In the genomic region with DNA sequence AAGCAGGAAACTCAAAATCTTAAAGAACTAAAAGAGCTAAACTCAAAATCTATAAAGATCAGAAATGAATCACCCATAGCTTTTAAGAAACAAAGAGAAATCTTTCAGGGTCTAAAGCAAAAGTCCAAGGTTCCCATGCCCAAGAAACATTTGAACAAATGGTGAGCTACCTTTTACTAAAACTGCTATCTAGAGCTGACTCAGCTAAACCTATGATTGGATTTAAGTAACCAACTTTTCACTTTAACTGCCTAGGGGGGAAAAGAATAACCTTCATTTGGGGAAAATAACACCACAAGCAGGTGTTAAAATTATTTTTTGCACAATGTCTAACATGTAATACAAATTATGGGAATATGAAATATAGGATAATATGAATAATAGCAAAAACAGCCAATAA, we compare ENCODE assay signal across 33 cellular contexts.
DNase-seq lines count a peak whose midpoint lies in the region; ATAC-seq, FAIRE-seq and TF ChIP-seq lines count a peak whose summit lies in the region.
"Had no signal": no experiment of that assay in that cellular context is flagged by ENCODE, and none has a peak within 500 bp of the region (broad histone marks: within the 10 kb centered on the region; RNA-seq: fewer than 3 reads in every experiment).

No MANE protein-coding gene starts in this region.

- H3K23ac ChIP-seq in IMR-90 (ENCODE audit: low read depth, low read length) = no peak overlapping the region

- H3K79me2 ChIP-seq in HepG2 (ENCODE audit: insufficient read depth, low read length) (no peaks in the 10 kb centered on the region), K562 (ENCODE audit: control insufficient read depth, insufficient read depth, low read length) (no peaks in the 10 kb centered on the region)

- H3K27ac ChIP-seq in HepG2 (ENCODE audit: extremely low read length, insufficient read depth, low read length) = no peak overlapping the region
- no peak overlapping the region for H3K27ac ChIP-seq in right lobe of liver
- no peak overlapping the region for H3K27ac ChIP-seq in A549
- H3K27ac ChIP-seq in IMR-90 (ENCODE audit: insufficient read depth, low read length) = no peak overlapping the region
- no peak overlapping the region for H3K27ac ChIP-seq in K562 (ENCODE audit: extremely low read depth, low read depth, low read length)
- H3K27ac ChIP-seq in tibial nerve = no peak overlapping the region
- H3K27ac ChIP-seq: 22Rv1; BLaER1; BLaER1 treated with 17β-estradiol and CSF1 and Interleukin-3, amounts not matched to agents 10 nM and 100 nM; C4-2B had no signal

- H2BK120ac ChIP-seq in IMR-90 (ENCODE audit: low read depth, low read length) = no peak overlapping the region

- no peak overlapping the region for H3K4ac ChIP-seq in IMR-90 (ENCODE audit: low read depth, low read length)

- H3K9ac ChIP-seq in HepG2 (ENCODE audit: insufficient read depth, low read depth, low read length) = no peak overlapping the region
- H3K9ac ChIP-seq in IMR-90 (ENCODE audit: low read depth, low read length) = no peak overlapping the region
- no peak overlapping the region for H3K9ac ChIP-seq in K562 (ENCODE audit: insufficient read depth in 1 of 2, low read depth in 2 of 2, low read length in 2 of 2)
- H3K9ac ChIP-seq: BLaER1; BLaER1 treated with 17β-estradiol and CSF1 and Interleukin-3, amounts not matched to agents 10 nM and 100 nM had no signal

- H3K9me3 ChIP-seq in HepG2 (ENCODE audit: low read length) = no peaks in the 10 kb centered on the region
- no peaks in the 10 kb centered on the region for H3K9me3 ChIP-seq in right lobe of liver
- H3K9me3 ChIP-seq in A549 = peaks cover 14% of the 10 kb centered on the region; the same call in 2 of the 3 replicates
- H3K9me3 ChIP-seq in IMR-90 (ENCODE audit: control insufficient read depth, insufficient read depth, low read length) = no peaks in the 10 kb centered on the region
- no peaks in the 10 kb centered on the region for H3K9me3 ChIP-seq in K562 (replicated peaks; ENCODE audit: control insufficient read depth, insufficient read depth, low read depth, low read length)
- H3K9me3 ChIP-seq in tibial nerve = peaks cover 0 to 5% (median 2%) of the 10 kb centered on the region in 4 donors
- H3K9me3 ChIP-seq: BE2C; BLaER1; BLaER1 treated with 17β-estradiol and CSF1 and Interleukin-3, amounts not matched to agents 10 nM and 100 nM; Caco-2 had no signal

- H3K27me3 ChIP-seq in HepG2 (ENCODE audit: control insufficient read depth in 1 of 2, insufficient read depth in 2 of 2, low read length in 2 of 2) (no peaks in the 10 kb centered on the region; a peak in 1 of 5 replicates), right lobe of liver (no peaks in the 10 kb centered on the region), IMR-90 (ENCODE audit: control insufficient read depth, insufficient read depth, low read length) (no peaks in the 10 kb centered on the region), K562 (ENCODE audit: control insufficient read depth in 2 of 2, insufficient read depth in 2 of 2, low read length in 2 of 2) (no peaks in the 10 kb centered on the region), tibial nerve (no peaks in the 10 kb centered on the region)
- H3K27me3 ChIP-seq: BE2C; BLaER1; BLaER1 treated with 17β-estradiol and CSF1 and Interleukin-3, amounts not matched to agents 10 nM and 100 nM had no signal

- in situ Hi-C loops in HepG2 (cut with HindIII; ENCODE audit: extremely low pct_ligation_motif_present, low pct_unique_long_range_greater_than_20kb) (no loop called here), IMR-90 (cut with MboI; ENCODE audit: low sequenced_read_pairs) (no loop called here), K562 (cut with MboI) (no loop called here)

- H3K9me1 ChIP-seq in IMR-90 (ENCODE audit: insufficient read depth, low read length) (no peaks in the 10 kb centered on the region), K562 (ENCODE audit: control insufficient read depth, insufficient read depth, low read length) (no peaks in the 10 kb centered on the region)

- no peak overlapping the region for H3K56ac ChIP-seq in IMR-90 (ENCODE audit: extremely low read depth, insufficient read depth, low read length)

- no peak overlapping the region for H3K4me3 ChIP-seq in HepG2 (replicated peaks in 1 of 3; ENCODE audit: insufficient read depth in 1 of 3, low read depth in 2 of 3, low read length in 3 of 3)
- H3K4me3 ChIP-seq in right lobe of liver = no peak overlapping the region
- H3K4me3 ChIP-seq in A549 = no peak overlapping the region
- H3K4me3 ChIP-seq in IMR-90 (ENCODE audit: insufficient read depth, low read depth, low read length) = no peak overlapping the region
- H3K4me3 ChIP-seq in K562 = no peak overlapping the region
- H3K4me3 ChIP-seq in tibial nerve = no peak overlapping the region
- H3K4me3 ChIP-seq: BLaER1; BLaER1 treated with 17β-estradiol and CSF1 and Interleukin-3, amounts not matched to agents 10 nM and 100 nM had no signal

- H2AK9ac ChIP-seq in IMR-90 (replicated peaks; ENCODE audit: low read depth, low read length, poor library complexity) = no peak overlapping the region

- no peak overlapping the region for H4K8ac ChIP-seq in IMR-90 (ENCODE audit: low read depth in 2 of 2, low read length in 2 of 2)

- POLR2A ChIA-PET in HepG2 (lab: Yijun Ruan, JAX) = no interaction called here
- POLR2A ChIA-PET in A549 (lab: Yijun Ruan, JAX) = no interaction called here
- POLR2A ChIA-PET in IMR-90 (lab: Charles Lee; ENCODE audit: unreplicated experiment) = no interaction called here
- POLR2A ChIA-PET in K562 (lab: Yijun Ruan, JAX) = no interaction called here

- H3K36me3 ChIP-seq in HepG2 (replicated peaks in 1 of 2; ENCODE audit: control insufficient read depth in 1 of 2, insufficient read depth in 2 of 2, low read length in 2 of 2) (no peaks in the 10 kb centered on the region), right lobe of liver (no peaks in the 10 kb centered on the region), IMR-90 (ENCODE audit: control insufficient read depth, insufficient read depth, low read length) (no peaks in the 10 kb centered on the region), K562 (ENCODE audit: control insufficient read depth, insufficient read depth, low read length) (no peaks in the 10 kb centered on the region), tibial nerve (no peaks in the 10 kb centered on the region)
- H3K36me3 ChIP-seq: BE2C; BLaER1; BLaER1 treated with 17β-estradiol and CSF1 and Interleukin-3, amounts not matched to agents 10 nM and 100 nM had no signal

- TF ChIP-seq CTCF in HepG2 (CRISPR knock-in tag; IDR thresholded peaks at IDR 0.05) (no peak), right lobe of liver (IDR thresholded peaks at IDR 0.05) (no peak), A549 (IDR thresholded peaks at IDR 0.05) (no peak), IMR-90 (conservative IDR thresholded peaks at IDR 0.05; ENCODE audit: low read depth, low read length) (no peak), K562 (IDR thresholded peaks at IDR 0.05 in 2 of 3, conservative IDR thresholded peaks at IDR 0.05 in 1 of 3; ENCODE audit: insufficient read depth in 2 of 3, low read depth in 1 of 3, low read length in 3 of 3) (no peak), tibial nerve (IDR thresholded peaks at IDR 0.05) (no peak)

- no peak overlapping the region for H2BK5ac ChIP-seq in IMR-90 (ENCODE audit: low read depth, low read length, poor library complexity, severe bottlenecking)

- dilution Hi-C loops in IMR-90 (cut with HindIII; ENCODE audit: low sequenced_read_pairs, unreplicated experiment) = no loop called here

- no peaks in the 10 kb centered on the region for H4K20me1 ChIP-seq in HepG2 (ENCODE audit: insufficient read depth, low read length)
- no peaks in the 10 kb centered on the region for H4K20me1 ChIP-seq in IMR-90 (ENCODE audit: insufficient read depth, low read length)
- H4K20me1 ChIP-seq in K562 (replicated peaks; ENCODE audit: control insufficient read depth, insufficient read depth, low read length) = no peaks in the 10 kb centered on the region
- H4K20me1 ChIP-seq: BLaER1; BLaER1 treated with 17β-estradiol and CSF1 and Interleukin-3, amounts not matched to agents 10 nM and 100 nM had no signal

- no peak overlapping the region for H3K14ac ChIP-seq in IMR-90 (replicated peaks; ENCODE audit: low read depth, low read length)

- no peak overlapping the region for H2BK15ac ChIP-seq in IMR-90 (ENCODE audit: low read depth, low read length)

- intact Hi-C loops in HepG2 (cut with micrococcal nuclease; ENCODE audit: unreplicated experiment) (no loop called here), right lobe of liver (cut with DNase I) (no loop called here), IMR-90 (cut with micrococcal nuclease) (no loop called here), K562 (cut with micrococcal nuclease) (no loop called here)

- TF ChIP-seq POLR2A in HepG2 (IDR thresholded peaks at IDR 0.05; ENCODE audit: insufficient read depth in 1 of 2, low read depth in 2 of 2, low read length in 2 of 2) (no peak), right lobe of liver (IDR thresholded peaks at IDR 0.05) (no peak), A549 (IDR thresholded peaks at IDR 0.05; ENCODE audit: low read length) (no peak), IMR-90 (IDR thresholded peaks at IDR 0.05; ENCODE audit: low read depth, low read length) (no peak), K562 (conservative IDR thresholded peaks at IDR 0.05) (no peak), tibial nerve (IDR thresholded peaks at IDR 0.05) (no peak)

- TF ChIP-seq RAD21 in HepG2 (CRISPR knock-in tag; IDR thresholded peaks at IDR 0.05) (no peak), A549 (conservative IDR thresholded peaks at IDR 0.05 in 1 of 2, IDR thresholded peaks at IDR 0.05 in 1 of 2) (no peak), IMR-90 (IDR thresholded peaks at IDR 0.05; ENCODE audit: low read length) (no peak), K562 (CRISPR knock-in tag; conservative IDR thresholded peaks at IDR 0.05 in 1 of 2, IDR thresholded peaks at IDR 0.05 in 1 of 2) (no peak)

- ATAC-seq in HepG2 = no peak
- no peak for ATAC-seq in right lobe of liver
- no peak for ATAC-seq in A549
- no peak for ATAC-seq in IMR-90 (ENCODE audit: low read depth)
- no peak for ATAC-seq in K562
- ATAC-seq in HG02642 (IDR thresholded peaks at IDR 0.05; ENCODE audit: poor library complexity, unreplicated experiment) = no peak
- ATAC-seq: CD8-positive, alpha-beta T cell had no signal

- H4K91ac ChIP-seq in IMR-90 (ENCODE audit: insufficient read depth, low read depth, low read length) = no peak overlapping the region

- H3K79me1 ChIP-seq in IMR-90 (ENCODE audit: low read depth in 1 of 2, low read length in 2 of 2) = no peaks in the 10 kb centered on the region

- H3K4me1 ChIP-seq in HepG2 (ENCODE audit: insufficient read depth, low read length) (no peaks in the 10 kb centered on the region), right lobe of liver (no peaks in the 10 kb centered on the region), A549 (no peaks in the 10 kb centered on the region), IMR-90 (ENCODE audit: control insufficient read depth, insufficient read depth, low read length) (no peaks in the 10 kb centered on the region), K562 (replicated peaks in 1 of 2; ENCODE audit: control insufficient read depth in 2 of 2, insufficient read depth in 2 of 2, low read length in 2 of 2) (no peaks in the 10 kb centered on the region), tibial nerve (no peaks in the 10 kb centered on the region)
- H3K4me1 ChIP-seq: BE2C; BLaER1; BLaER1 treated with 17β-estradiol and CSF1 and Interleukin-3, amounts not matched to agents 10 nM and 100 nM; Caco-2 had no signal

- no peak overlapping the region for H2AK5ac ChIP-seq in IMR-90 (ENCODE audit: low read depth, low read length)

- DNase-seq in HepG2 (ENCODE audit: low spot score) (no peak), right lobe of liver (no peak), A549 (ENCODE audit: low read depth in 1 of 2, low spot score in 1 of 2) (no peak), IMR-90 (no peak), K562 (ENCODE audit: extremely low read depth in 1 of 4, low spot score in 3 of 4) (no peak), RKO (ENCODE audit: low spot score) (no peak), tibial nerve (ENCODE audit: low spot score in 2 of 2) (no peak)
- DNase-seq: 8988T; ACHN; AML-193; BE2C; C1 segment of cervical spinal cord; Caco-2; Calu3; CD4-positive, alpha-beta memory T cell; CD4-positive, alpha-beta T cell; CD4-positive, CD25-positive, alpha-beta regulatory T cell; CD8-positive, alpha-beta memory T cell; CD8-positive, alpha-beta T cell; COR-L47; DMS 273 treated with DMSO at 0.1 percent for 48 hours; DMS153; DMS53; DMS79; DMS79 treated with DMSO at 0.1 percent for 48 hours; DND-41; EL had no signal

- FAIRE-seq in HepG2 (lab: Jason Lieb, UNC) (no peak), A549 (lab: Jason Lieb, UNC) (no peak), K562 (lab: Jason Lieb, UNC) (no peak)
- FAIRE-seq: D721Med had no signal

- no peak overlapping the region for H3K18ac ChIP-seq in IMR-90 (ENCODE audit: low read depth, low read length)

- H2BK20ac ChIP-seq in IMR-90 (ENCODE audit: low read depth, low read length) = no peak overlapping the region

- H4K5ac ChIP-seq in IMR-90 (ENCODE audit: low read depth, low read length) = no peak overlapping the region

- CTCF ChIA-PET in HepG2 (lab: Yijun Ruan, JAX; ENCODE audit: low intra/inter-chr PET ratio, low total read pairs) = no interaction called here
- CTCF ChIA-PET in A549 (lab: Yijun Ruan, JAX) = interaction anchor here (1.6 to 1.9 kb wide), 2 partner anchors 10 to 17 kb away, joined by 5 read pairs; no protein-coding TSS in a partner anchor
- CTCF ChIA-PET in IMR-90 (lab: Yijun Ruan, JAX) = interaction anchor here (0.6 kb wide), 1 partner anchor 448 kb away, joined by 3 read pairs; no protein-coding TSS in a partner anchor
- CTCF ChIA-PET in K562 (lab: Yijun Ruan, JAX; ENCODE audit: low intra/inter-chr PET ratio) = no interaction called here

- H2AFZ ChIP-seq in HepG2 (ENCODE audit: low read length) (no peak overlapping the region), IMR-90 (replicated peaks; ENCODE audit: low read length, poor library complexity) (no peak overlapping the region), K562 (ENCODE audit: low read depth, low read length) (no peak overlapping the region)

- H3K4me2 ChIP-seq in HepG2 (ENCODE audit: low read depth, low read length) (no peak overlapping the region), A549 (no peak overlapping the region), IMR-90 (ENCODE audit: low read depth, low read length) (no peak overlapping the region), K562 (ENCODE audit: insufficient read depth, low read length) (no peak overlapping the region)
- H3K4me2 ChIP-seq: BLaER1; BLaER1 treated with 17β-estradiol and CSF1 and Interleukin-3, amounts not matched to agents 10 nM and 100 nM had no signal

- no peak for TF ChIP-seq EP300 in HepG2 (IDR thresholded peaks at IDR 0.05; ENCODE audit: low read depth in 2 of 2, low read length in 2 of 2)
- no peak for TF ChIP-seq EP300 in HepG2 (CRISPR knock-in tag; IDR thresholded peaks at IDR 0.05; ENCODE audit: borderline replicate concordance)
- TF ChIP-seq EP300 in A549 (IDR thresholded peaks at IDR 0.05) = no peak
- TF ChIP-seq EP300 in K562 (IDR thresholded peaks at IDR 0.05; ENCODE audit: low read length) = no peak
- TF ChIP-seq EP300 in tibial nerve (IDR thresholded peaks at IDR 0.05) = no peak

- BruUV-seq in HepG2 (replicated peaks; lab: Mats Ljungman, UMichigan) (no TSS peak), IMR-90 (replicated peaks; lab: Mats Ljungman, UMichigan) (no TSS peak), K562 (replicated peaks; lab: Mats Ljungman, UMichigan) (no TSS peak)

Comparison
In these comparisons a context has a peak if more than half of its experiments do, and no peak if none do; other contexts are left out.
1. CTCF ChIA-PET loops: an anchor here in A549 (1.6 to 1.9 kb wide) and IMR-90 (0.6 kb wide); none called in HepG2 and K562.
2. Of the 241 proteins assayed by ChIP-seq in both HepG2 and K562: peak only in HepG2: none; only in K562: none; in both: MAFF and MAFK; in neither: 239.